1 cellular context compared by ENCODE assay signal in the genomic region with DNA sequence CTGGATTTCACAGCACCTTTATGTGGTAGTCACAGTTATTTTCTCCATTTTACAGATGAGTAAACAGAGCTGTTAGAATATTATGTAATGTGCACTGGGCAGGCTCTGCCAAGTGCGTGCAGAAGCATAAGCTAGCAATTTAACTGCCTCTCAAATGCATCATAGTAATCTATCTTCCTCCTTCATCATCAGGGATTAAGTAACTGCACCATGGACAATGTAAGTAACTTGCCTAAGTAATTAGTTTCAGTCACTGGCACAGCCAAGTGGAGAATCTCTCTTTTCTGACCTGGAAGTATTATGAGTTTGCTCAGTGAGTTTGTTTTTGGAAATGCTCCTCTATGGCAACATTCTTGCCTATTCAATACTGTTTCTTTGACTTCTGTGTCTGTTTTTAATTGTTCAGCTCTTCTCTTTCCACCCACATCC.
TF ChIP-seq lines count a peak whose summit lies in the region.

No MANE protein-coding gene starts in this region.

TF ChIP-seq in GM23338, 12 proteins besides CTCF, POLR2A, EP300 and RAD21 (continued from another document):
- TF ChIP-seq, protein P1, sequence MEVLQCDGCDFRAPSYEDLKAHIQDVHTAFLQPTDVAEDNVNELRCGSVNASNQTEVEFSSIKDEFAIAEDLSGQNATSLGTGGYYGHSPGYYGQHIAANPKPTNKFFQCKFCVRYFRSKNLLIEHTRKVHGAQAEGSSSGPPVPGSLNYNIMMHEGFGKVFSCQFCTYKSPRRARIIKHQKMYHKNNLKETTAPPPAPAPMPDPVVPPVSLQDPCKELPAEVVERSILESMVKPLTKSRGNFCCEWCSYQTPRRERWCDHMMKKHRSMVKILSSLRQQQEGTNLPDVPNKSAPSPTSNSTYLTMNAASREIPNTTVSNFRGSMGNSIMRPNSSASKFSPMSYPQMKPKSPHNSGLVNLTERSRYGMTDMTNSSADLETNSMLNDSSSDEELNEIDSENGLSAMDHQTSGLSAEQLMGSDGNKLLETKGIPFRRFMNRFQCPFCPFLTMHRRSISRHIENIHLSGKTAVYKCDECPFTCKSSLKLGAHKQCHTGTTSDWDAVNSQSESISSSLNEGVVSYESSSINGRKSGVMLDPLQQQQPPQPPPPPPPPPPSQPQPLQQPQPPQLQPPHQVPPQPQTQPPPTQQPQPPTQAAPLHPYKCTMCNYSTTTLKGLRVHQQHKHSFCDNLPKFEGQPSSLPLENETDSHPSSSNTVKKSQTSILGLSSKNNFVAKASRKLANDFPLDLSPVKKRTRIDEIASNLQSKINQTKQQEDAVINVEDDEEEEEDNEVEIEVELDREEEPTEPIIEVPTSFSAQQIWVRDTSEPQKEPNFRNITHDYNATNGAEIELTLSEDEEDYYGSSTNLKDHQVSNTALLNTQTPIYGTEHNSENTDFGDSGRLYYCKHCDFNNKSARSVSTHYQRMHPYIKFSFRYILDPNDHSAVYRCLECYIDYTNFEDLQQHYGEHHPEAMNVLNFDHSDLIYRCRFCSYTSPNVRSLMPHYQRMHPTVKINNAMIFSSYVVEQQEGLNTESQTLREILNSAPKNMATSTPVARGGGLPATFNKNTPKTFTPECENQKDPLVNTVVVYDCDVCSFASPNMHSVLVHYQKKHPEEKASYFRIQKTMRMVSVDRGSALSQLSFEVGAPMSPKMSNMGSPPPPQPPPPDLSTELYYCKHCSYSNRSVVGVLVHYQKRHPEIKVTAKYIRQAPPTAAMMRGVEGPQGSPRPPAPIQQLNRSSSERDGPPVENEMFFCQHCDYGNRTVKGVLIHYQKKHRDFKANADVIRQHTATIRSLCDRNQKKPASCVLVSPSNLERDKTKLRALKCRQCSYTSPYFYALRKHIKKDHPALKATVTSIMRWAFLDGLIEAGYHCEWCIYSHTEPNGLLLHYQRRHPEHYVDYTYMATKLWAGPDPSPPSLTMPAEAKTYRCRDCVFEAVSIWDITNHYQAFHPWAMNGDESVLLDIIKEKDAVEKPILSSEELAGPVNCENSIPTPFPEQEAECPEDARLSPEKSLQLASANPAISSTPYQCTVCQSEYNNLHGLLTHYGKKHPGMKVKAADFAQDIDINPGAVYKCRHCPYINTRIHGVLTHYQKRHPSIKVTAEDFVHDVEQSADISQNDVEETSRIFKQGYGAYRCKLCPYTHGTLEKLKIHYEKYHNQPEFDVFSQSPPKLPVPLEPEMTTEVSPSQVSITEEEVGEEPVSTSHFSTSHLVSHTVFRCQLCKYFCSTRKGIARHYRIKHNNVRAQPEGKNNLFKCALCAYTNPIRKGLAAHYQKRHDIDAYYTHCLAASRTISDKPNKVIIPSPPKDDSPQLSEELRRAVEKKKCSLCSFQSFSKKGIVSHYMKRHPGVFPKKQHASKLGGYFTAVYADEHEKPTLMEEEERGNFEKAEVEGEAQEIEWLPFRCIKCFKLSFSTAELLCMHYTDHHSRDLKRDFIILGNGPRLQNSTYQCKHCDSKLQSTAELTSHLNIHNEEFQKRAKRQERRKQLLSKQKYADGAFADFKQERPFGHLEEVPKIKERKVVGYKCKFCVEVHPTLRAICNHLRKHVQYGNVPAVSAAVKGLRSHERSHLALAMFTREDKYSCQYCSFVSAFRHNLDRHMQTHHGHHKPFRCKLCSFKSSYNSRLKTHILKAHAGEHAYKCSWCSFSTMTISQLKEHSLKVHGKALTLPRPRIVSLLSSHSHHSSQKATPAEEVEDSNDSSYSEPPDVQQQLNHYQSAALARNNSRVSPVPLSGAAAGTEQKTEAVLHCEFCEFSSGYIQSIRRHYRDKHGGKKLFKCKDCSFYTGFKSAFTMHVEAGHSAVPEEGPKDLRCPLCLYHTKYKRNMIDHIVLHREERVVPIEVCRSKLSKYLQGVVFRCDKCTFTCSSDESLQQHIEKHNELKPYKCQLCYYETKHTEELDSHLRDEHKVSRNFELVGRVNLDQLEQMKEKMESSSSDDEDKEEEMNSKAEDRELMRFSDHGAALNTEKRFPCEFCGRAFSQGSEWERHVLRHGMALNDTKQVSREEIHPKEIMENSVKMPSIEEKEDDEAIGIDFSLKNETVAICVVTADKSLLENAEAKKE (CRISPR knock-in tag; IDR thresholded peaks at IDR 0.05) = no peak
- no peak for TF ChIP-seq NANOG (IDR thresholded peaks at IDR 0.05; ENCODE audit: borderline replicate concordance)
- TF ChIP-seq, protein P2, sequence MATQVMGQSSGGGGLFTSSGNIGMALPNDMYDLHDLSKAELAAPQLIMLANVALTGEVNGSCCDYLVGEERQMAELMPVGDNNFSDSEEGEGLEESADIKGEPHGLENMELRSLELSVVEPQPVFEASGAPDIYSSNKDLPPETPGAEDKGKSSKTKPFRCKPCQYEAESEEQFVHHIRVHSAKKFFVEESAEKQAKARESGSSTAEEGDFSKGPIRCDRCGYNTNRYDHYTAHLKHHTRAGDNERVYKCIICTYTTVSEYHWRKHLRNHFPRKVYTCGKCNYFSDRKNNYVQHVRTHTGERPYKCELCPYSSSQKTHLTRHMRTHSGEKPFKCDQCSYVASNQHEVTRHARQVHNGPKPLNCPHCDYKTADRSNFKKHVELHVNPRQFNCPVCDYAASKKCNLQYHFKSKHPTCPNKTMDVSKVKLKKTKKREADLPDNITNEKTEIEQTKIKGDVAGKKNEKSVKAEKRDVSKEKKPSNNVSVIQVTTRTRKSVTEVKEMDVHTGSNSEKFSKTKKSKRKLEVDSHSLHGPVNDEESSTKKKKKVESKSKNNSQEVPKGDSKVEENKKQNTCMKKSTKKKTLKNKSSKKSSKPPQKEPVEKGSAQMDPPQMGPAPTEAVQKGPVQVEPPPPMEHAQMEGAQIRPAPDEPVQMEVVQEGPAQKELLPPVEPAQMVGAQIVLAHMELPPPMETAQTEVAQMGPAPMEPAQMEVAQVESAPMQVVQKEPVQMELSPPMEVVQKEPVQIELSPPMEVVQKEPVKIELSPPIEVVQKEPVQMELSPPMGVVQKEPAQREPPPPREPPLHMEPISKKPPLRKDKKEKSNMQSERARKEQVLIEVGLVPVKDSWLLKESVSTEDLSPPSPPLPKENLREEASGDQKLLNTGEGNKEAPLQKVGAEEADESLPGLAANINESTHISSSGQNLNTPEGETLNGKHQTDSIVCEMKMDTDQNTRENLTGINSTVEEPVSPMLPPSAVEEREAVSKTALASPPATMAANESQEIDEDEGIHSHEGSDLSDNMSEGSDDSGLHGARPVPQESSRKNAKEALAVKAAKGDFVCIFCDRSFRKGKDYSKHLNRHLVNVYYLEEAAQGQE (IDR thresholded peaks at IDR 0.05; ENCODE audit: unreplicated experiment) = no peak
- TF ChIP-seq ZNF114 (CRISPR knock-in tag; IDR thresholded peaks at IDR 0.05) = no peak
